In genomic region chr9:112249277-112249676, GRCh38 we compare ENCODE assay signal across 10 cellular contexts.
A peak's percentile ranks its signal among the peaks of the same experiment; 100 is the strongest.
DNase-seq lines count a peak whose midpoint lies in the region; ATAC-seq and TF ChIP-seq lines count a peak whose summit lies in the region.
"Had no signal": no experiment of that assay in that cellular context is flagged by ENCODE, and none has a peak within 500 bp of the region (broad histone marks: within the 10 kb centered on the region; RNA-seq: fewer than 3 reads in every experiment).

No MANE protein-coding gene starts in this region.

- POLR2A ChIA-PET in activated CD8-positive, alpha-beta T cell treated with anti-CD3 and anti-CD28 coated beads for 36 hours (lab: Charles Lee) = interaction anchor here (0.5 kb wide), 1 partner anchor 11 kb away, joined by 4 read pairs; no protein-coding TSS in a partner anchor

- peaks cover 48% of the 10 kb centered on the region for H3K36me3 Mint-ChIP-seq in activated CD4-positive, alpha-beta T cell treated with anti-CD3 and anti-CD28 coated beads, Interleukin-2, amount 10 ng/mL, durations not matched to agents 24 days and 14 days (ENCODE audit: low read depth)
- peaks cover 34% of the 10 kb centered on the region for H3K36me3 Mint-ChIP-seq in activated CD8-positive, alpha-beta T cell treated with anti-CD3 and anti-CD28 coated beads for 36 hours (ENCODE audit: low read depth)

- CTCF ChIA-PET in activated CD8-positive, alpha-beta T cell treated with anti-CD3 and anti-CD28 coated beads for 36 hours (lab: Charles Lee) = no interaction called here

- ATAC-seq in HG03039 (IDR thresholded peaks at IDR 0.05; ENCODE audit: unreplicated experiment) = peak; percentile 62
- peak; percentile 93 for ATAC-seq in activated CD8-positive, alpha-beta T cell treated with anti-CD3 and anti-CD28 coated beads for 36 hours
- ATAC-seq: gastroesophageal sphincter had no signal

- H3K4me3 ChIP-seq in skeletal muscle satellite cell (ENCODE audit: low read length) = peak overlapping the region; percentile 51
- H3K4me3 ChIP-seq: gastroesophageal sphincter had no signal

- peaks cover 19% of the 10 kb centered on the region for H3K36me3 ChIP-seq in skeletal muscle satellite cell (ENCODE audit: insufficient read depth, low read length)

- no peaks in the 10 kb centered on the region for H3K27me3 Mint-ChIP-seq in activated CD4-positive, alpha-beta T cell treated with anti-CD3 and anti-CD28 coated beads, Interleukin-2, amount 10 ng/mL, durations not matched to agents 24 days and 14 days
- H3K27me3 Mint-ChIP-seq in activated CD8-positive, alpha-beta T cell treated with anti-CD3 and anti-CD28 coated beads for 36 hours = no peaks in the 10 kb centered on the region

- peak overlapping the region; percentile 76 for H3K4me2 ChIP-seq in skeletal muscle satellite cell (ENCODE audit: low read length)

- DNase-seq in activated CD4-positive, alpha-beta T cell treated with anti-CD3 and anti-CD28 coated beads, Interleukin-2, amount 10 ng/mL, durations not matched to agents 24 days and 14 days = no peak
- no peak for DNase-seq in activated CD4-positive, alpha-beta T cell treated with anti-CD3 and anti-CD28 coated beads, Interleukin-2, amount 50 U/mL, for 48 hours
- no peak for DNase-seq in activated CD8-positive, alpha-beta T cell treated with anti-CD3 and anti-CD28 coated beads for 36 hours
- no peak for DNase-seq in effector CD4-positive, alpha-beta T cell
- DNase-seq in retina = no peak
- DNase-seq in NCI-H526 (lab: John Stamatoyannopoulos, UW) = no peak
- DNase-seq: stimulated activated CD4-positive, alpha-beta T cell treated with anti-CD3 and anti-CD28 coated beads, Interleukin-2, amount 100 ng/mL, for 24 hours had no signal

- no peak for TF ChIP-seq CTCF in activated CD8-positive, alpha-beta T cell treated with anti-CD3 and anti-CD28 coated beads for 36 hours (IDR thresholded peaks at IDR 0.05)

- H3K9ac ChIP-seq in skeletal muscle satellite cell (ENCODE audit: low read depth, low read length) = peak overlapping the region; percentile 43

- intact Hi-C loops in activated CD4-positive, alpha-beta T cell treated with anti-CD3 and anti-CD28 coated beads, Interleukin-2, amount 10 ng/mL, durations not matched to agents 24 days and 14 days (cut with micrococcal nuclease) = loop anchor here (2.0 kb wide), 2 partner anchors 30 to 84 kb away; partner anchors contain the start of gene PTBP3
- intact Hi-C loops in activated CD8-positive, alpha-beta T cell treated with anti-CD3 and anti-CD28 coated beads for 36 hours (cut with micrococcal nuclease) = loop anchor here (10.0 kb wide), 1 partner anchor 66 kb away; no protein-coding TSS in a partner anchor

- H3K9me3 Mint-ChIP-seq in activated CD4-positive, alpha-beta T cell treated with anti-CD3 and anti-CD28 coated beads, Interleukin-2, amount 10 ng/mL, durations not matched to agents 24 days and 14 days = no peaks in the 10 kb centered on the region
- H3K9me3 Mint-ChIP-seq in activated CD8-positive, alpha-beta T cell treated with anti-CD3 and anti-CD28 coated beads for 36 hours = no peaks in the 10 kb centered on the region

- peak overlapping the region; percentile 3 for H3K27ac Mint-ChIP-seq in activated CD4-positive, alpha-beta T cell treated with anti-CD3 and anti-CD28 coated beads, Interleukin-2, amount 10 ng/mL, durations not matched to agents 24 days and 14 days
- H3K27ac Mint-ChIP-seq in activated CD8-positive, alpha-beta T cell treated with anti-CD3 and anti-CD28 coated beads for 36 hours = peak overlapping the region; percentile 41

- peaks cover 21% of the 10 kb centered on the region for H3K4me1 Mint-ChIP-seq in activated CD4-positive, alpha-beta T cell treated with anti-CD3 and anti-CD28 coated beads, Interleukin-2, amount 10 ng/mL, durations not matched to agents 24 days and 14 days
- peaks cover 21% of the 10 kb centered on the region for H3K4me1 Mint-ChIP-seq in activated CD8-positive, alpha-beta T cell treated with anti-CD3 and anti-CD28 coated beads for 36 hours (ENCODE audit: low read depth)

- H3K27me3 ChIP-seq in skeletal muscle satellite cell (ENCODE audit: control insufficient read depth, insufficient read depth, low read length) = no peaks in the 10 kb centered on the region
- H3K27me3 ChIP-seq: gastroesophageal sphincter had no signal

- H3K4me1 ChIP-seq in skeletal muscle satellite cell (ENCODE audit: control insufficient read depth, insufficient read depth, low read length) = peaks cover 27% of the 10 kb centered on the region
- H3K4me1 ChIP-seq: gastroesophageal sphincter had no signal

- no peak overlapping the region for H3K4me3 Mint-ChIP-seq in activated CD4-positive, alpha-beta T cell treated with anti-CD3 and anti-CD28 coated beads, Interleukin-2, amount 10 ng/mL, durations not matched to agents 24 days and 14 days
- no peak overlapping the region for H3K4me3 Mint-ChIP-seq in activated CD8-positive, alpha-beta T cell treated with anti-CD3 and anti-CD28 coated beads for 36 hours

- H3K9me3 ChIP-seq in skeletal muscle satellite cell (replicated peaks; ENCODE audit: low read length) = no peaks in the 10 kb centered on the region
- H3K9me3 ChIP-seq: gastroesophageal sphincter had no signal
